Comparison of ENCODE assay signal across 8 cellular contexts in genomic region chr11:75388386-75389275, GRCh38. TPM values are rescaled to one million over a fixed set of nuclear protein-coding genes. Genes with fewer than 3 reads are reported as not detected.
A peak's percentile ranks its signal among the peaks of the same experiment; 100 is the strongest.
DNase-seq lines count a peak whose midpoint lies in the region; ATAC-seq, FAIRE-seq and TF ChIP-seq lines count a peak whose summit lies in the region.

No MANE protein-coding gene starts in this region.

- no peaks in the 10 kb centered on the region for H3K36me3 Mint-ChIP-seq in endothelial cell (ENCODE audit: low read depth, unreplicated experiment)

- no peak overlapping the region for H3K4me3 Mint-ChIP-seq in endothelial cell (ENCODE audit: unreplicated experiment)

- no peak overlapping the region for H3K27ac Mint-ChIP-seq in endothelial cell (ENCODE audit: unreplicated experiment)

- H3K27me3 Mint-ChIP-seq in endothelial cell (ENCODE audit: unreplicated experiment), result no peaks in the 10 kb centered on the region

- TF ChIP-seq CTCF in endothelial cell (IDR thresholded peaks at IDR 0.05; ENCODE audit: unreplicated experiment), result peak; percentile 81

- peak; percentile 40 for FAIRE-seq in HTR-8/SVneo (lab: Jason Lieb, UNC)

- no peak for ATAC-seq in HG03135 (IDR thresholded peaks at IDR 0.05; ENCODE audit: unreplicated experiment)

- DNase-seq in DMS79 treated with DMSO at 0.1 percent for 48 hours (lab: John Stamatoyannopoulos, UW) (peak; percentile 94), HTR-8/SVneo (ENCODE audit: insufficient read length, low spot score) (peak; percentile 87), NOMO-1 (lab: John Stamatoyannopoulos, UW; ENCODE audit: unreplicated experiment in 2 of 2) (peak; percentile 66 to 73), endothelial cell (ENCODE audit: low spot score) (peak; percentile 74), mucosa of gallbladder (ENCODE audit: low spot score) (peak; percentile 69)
- DNase-seq in activated CD8-positive, alpha-beta memory T cell treated with anti-CD3 and anti-CD28 coated beads for 1 hour (ENCODE audit: extremely low read depth in 1 of 2, low read depth in 1 of 2), result peak; percentile 24 to 26
- peak; percentile 41 for DNase-seq in stimulated activated CD8-positive, alpha-beta memory T cell treated with anti-CD3 and anti-CD28 coated beads, Interleukin-7, amount 100 ng/mL, for 24 hours (ENCODE audit: low read depth)

- H3K9me3 Mint-ChIP-seq in endothelial cell (ENCODE audit: unreplicated experiment), result no peaks in the 10 kb centered on the region

- peaks cover 5% of the 10 kb centered on the region for H3K4me1 Mint-ChIP-seq in endothelial cell (ENCODE audit: unreplicated experiment)

RNA-seq across cellular contexts. Expression of gene RPS3, which starts 10.7 kb away (rescaled TPM):
- 3,784 TPM for total RNA-seq in endothelial cell (ENCODE audit: unreplicated experiment)
- total RNA-seq in mucosa of gallbladder, result 1,626 TPM

RNA-seq across cellular contexts. Expression of gene ARRB1, which starts 37.2 kb away (rescaled TPM):
- 197 TPM for total RNA-seq in endothelial cell (ENCODE audit: unreplicated experiment)
- 57.7 TPM for total RNA-seq in mucosa of gallbladder

RNA-seq across cellular contexts. Expression of gene KLHL35, which starts 44.4 kb away (rescaled TPM):
- total RNA-seq in endothelial cell (ENCODE audit: unreplicated experiment) (2.8 TPM), mucosa of gallbladder (1.4 TPM)

Comparison
In these comparisons a context has a peak if more than half of its experiments do, and no peak if none do; other contexts are left out.
1. DNase-seq: peak in every context shown above with its lines; median percentile 94 in DMS79 treated with DMSO at 0.1 percent for 48 hours; 87 in HTR-8/SVneo; 74 in endothelial cell; 70 in NOMO-1; 69 in mucosa of gallbladder; 41 in stimulated activated CD8-positive, alpha-beta memory T cell treated with anti-CD3 and anti-CD28 coated beads, Interleukin-7, amount 100 ng/mL, for 24 hours; 25 in activated CD8-positive, alpha-beta memory T cell treated with anti-CD3 and anti-CD28 coated beads for 1 hour.